In genomic region chr19:55432355-55432959, GRCh38 we compare ENCODE assay signal across 21 cellular contexts. TPM values are rescaled to one million over a fixed set of nuclear protein-coding genes. Genes with fewer than 3 reads are reported as not detected.
A peak's percentile ranks its signal among the peaks of the same experiment; 100 is the strongest.
DNase-seq lines count a peak whose midpoint lies in the region; ATAC-seq and TF ChIP-seq lines count a peak whose summit lies in the region.
"Had no signal": no experiment of that assay in that cellular context is flagged by ENCODE, and none has a peak within 500 bp of the region (broad histone marks: within the 10 kb centered on the region; RNA-seq: fewer than 3 reads in every experiment).

No MANE protein-coding gene starts in this region.

- TF ChIP-seq RAD21 in IMR-90 (IDR thresholded peaks at IDR 0.05; ENCODE audit: low read length): no peak

- H3K14ac ChIP-seq in IMR-90 (replicated peaks; ENCODE audit: low read depth, low read length): no peak overlapping the region
- H3K14ac ChIP-seq in trophoblast cell (ENCODE audit: low read length): no peak overlapping the region

- no peak overlapping the region for H3K23ac ChIP-seq in IMR-90 (ENCODE audit: low read depth, low read length)
- no peak overlapping the region for H3K23ac ChIP-seq in trophoblast cell (ENCODE audit: low read length)

- no peak overlapping the region for H3K27ac ChIP-seq in IMR-90 (ENCODE audit: insufficient read depth, low read length)
- H3K27ac ChIP-seq in endodermal cell (ENCODE audit: low read depth, low read length): no peak overlapping the region
- no peak overlapping the region for H3K27ac ChIP-seq in trophoblast cell (ENCODE audit: low read depth, low read length)
- no peak overlapping the region for H3K27ac ChIP-seq in tibial nerve
- H3K27ac ChIP-seq: HL-60 had no signal

- BruUV-seq in IMR-90 (replicated peaks; lab: Mats Ljungman, UMichigan): no TSS peak

- no peaks in the 10 kb centered on the region; the same call in 1 of the 2 replicates for H4K20me1 ChIP-seq in IMR-90 (ENCODE audit: insufficient read depth, low read length)

- no peaks in the 10 kb centered on the region for H3K36me3 Mint-ChIP-seq in activated CD4-positive, alpha-beta T cell treated with anti-CD3 and anti-CD28 coated beads, Interleukin-2, amount 10 ng/mL, durations not matched to agents 7 days and 5 days (ENCODE audit: low read depth)
- no peaks in the 10 kb centered on the region for H3K36me3 Mint-ChIP-seq in activated CD4-positive, alpha-beta T cell treated with anti-CD3 and anti-CD28 coated beads for 36 hours (ENCODE audit: low read depth)
- H3K36me3 Mint-ChIP-seq in endodermal cell (ENCODE audit: low read depth): no peaks in the 10 kb centered on the region
- H3K36me3 Mint-ChIP-seq: CD14-positive monocyte had no signal

- H2AFZ ChIP-seq in IMR-90 (replicated peaks; ENCODE audit: low read length, poor library complexity) (peak overlapping the region; percentile 15), trophoblast cell (ENCODE audit: insufficient read depth, low read length, poor library complexity) (no peak overlapping the region)

- POLR2A ChIA-PET in activated CD4-positive, alpha-beta T cell treated with anti-CD3 and anti-CD28 coated beads, Interleukin-2, amount 10 ng/mL, durations not matched to agents 7 days and 5 days (lab: Charles Lee): no interaction called here
- POLR2A ChIA-PET in activated CD4-positive, alpha-beta T cell treated with anti-CD3 and anti-CD28 coated beads for 36 hours (lab: Charles Lee): no interaction called here
- POLR2A ChIA-PET in IMR-90 (lab: Charles Lee; ENCODE audit: unreplicated experiment): no interaction called here

- H2BK15ac ChIP-seq in IMR-90 (ENCODE audit: low read depth, low read length): no peak overlapping the region

- CTCF ChIA-PET in activated CD4-positive, alpha-beta T cell treated with anti-CD3 and anti-CD28 coated beads, Interleukin-2, amount 10 ng/mL, durations not matched to agents 7 days and 5 days (lab: Charles Lee): no interaction called here
- CTCF ChIA-PET in activated CD4-positive, alpha-beta T cell treated with anti-CD3 and anti-CD28 coated beads for 36 hours (lab: Charles Lee): no interaction called here
- CTCF ChIA-PET in IMR-90 (lab: Yijun Ruan, JAX): no interaction called here

- dilution Hi-C loops in IMR-90 (cut with HindIII; ENCODE audit: low sequenced_read_pairs, unreplicated experiment): no loop called here

- no peak overlapping the region for H3K4ac ChIP-seq in IMR-90 (ENCODE audit: low read depth, low read length)
- no peak overlapping the region for H3K4ac ChIP-seq in trophoblast cell (ENCODE audit: low read depth, low read length)

- in situ Hi-C loops in IMR-90 (cut with MboI; ENCODE audit: low sequenced_read_pairs): no loop called here

- H3K79me1 ChIP-seq in IMR-90 (ENCODE audit: low read depth in 1 of 2, low read length in 2 of 2): no peaks in the 10 kb centered on the region
- H3K79me1 ChIP-seq in trophoblast cell (ENCODE audit: low read length): no peaks in the 10 kb centered on the region

- H4K12ac ChIP-seq in trophoblast cell (ENCODE audit: low read depth, low read length): no peak overlapping the region

- H3K79me2 ChIP-seq in trophoblast cell (ENCODE audit: control insufficient read depth, insufficient read depth, low read length, poor library complexity): no peaks in the 10 kb centered on the region

- no peak overlapping the region for H2BK12ac ChIP-seq in trophoblast cell (ENCODE audit: low read length)

- peaks cover 3% of the 10 kb centered on the region for H3K9me3 ChIP-seq in IMR-90 (ENCODE audit: control insufficient read depth, insufficient read depth, low read length)
- no peaks in the 10 kb centered on the region for H3K9me3 ChIP-seq in endodermal cell (ENCODE audit: control insufficient read depth, low read length)
- peaks cover 24% of the 10 kb centered on the region for H3K9me3 ChIP-seq in trophoblast cell (ENCODE audit: insufficient read depth, low read depth, low read length)
- no peaks in the 10 kb centered on the region for H3K9me3 ChIP-seq in tibial nerve
- H3K9me3 ChIP-seq: Caco-2, SK-N-SH had no signal

- H2BK120ac ChIP-seq in IMR-90 (ENCODE audit: low read depth, low read length) (no peak overlapping the region), trophoblast cell (ENCODE audit: insufficient read depth, low read length, poor library complexity) (no peak overlapping the region)

- no peak for TF ChIP-seq EP300 in tibial nerve (IDR thresholded peaks at IDR 0.05)

- H3K4me1 Mint-ChIP-seq in activated CD4-positive, alpha-beta T cell treated with anti-CD3 and anti-CD28 coated beads, Interleukin-2, amount 10 ng/mL, durations not matched to agents 7 days and 5 days: no peaks in the 10 kb centered on the region
- H3K4me1 Mint-ChIP-seq in activated CD4-positive, alpha-beta T cell treated with anti-CD3 and anti-CD28 coated beads for 36 hours: no peaks in the 10 kb centered on the region
- H3K4me1 Mint-ChIP-seq in endodermal cell: no peaks in the 10 kb centered on the region
- H3K4me1 Mint-ChIP-seq: CD14-positive monocyte had no signal

- H4K91ac ChIP-seq in IMR-90 (ENCODE audit: insufficient read depth, low read depth, low read length): no peak overlapping the region
- H4K91ac ChIP-seq in trophoblast cell (ENCODE audit: low read depth, low read length): no peak overlapping the region

- H2BK20ac ChIP-seq in IMR-90 (ENCODE audit: low read depth, low read length): no peak overlapping the region

- no peak overlapping the region for H3K4me3 Mint-ChIP-seq in activated CD4-positive, alpha-beta T cell treated with anti-CD3 and anti-CD28 coated beads, Interleukin-2, amount 10 ng/mL, durations not matched to agents 7 days and 5 days
- no peak overlapping the region for H3K4me3 Mint-ChIP-seq in activated CD4-positive, alpha-beta T cell treated with anti-CD3 and anti-CD28 coated beads for 36 hours
- no peak overlapping the region for H3K4me3 Mint-ChIP-seq in endodermal cell

- no peak for DNase-seq in activated CD4-positive, alpha-beta T cell treated with anti-CD3 and anti-CD28 coated beads, Interleukin-2, amount 10 ng/mL, durations not matched to agents 7 days and 5 days
- no peak for DNase-seq in activated CD4-positive, alpha-beta T cell treated with anti-CD3 and anti-CD28 coated beads for 36 hours
- DNase-seq in IMR-90: no peak
- peak; percentile 23 for DNase-seq in endodermal cell
- DNase-seq in trophoblast cell: peak; percentile 15 to 57
- no peak for DNase-seq in NCI-H1092 treated with DMSO at 0.1 percent for 48 hours (lab: John Stamatoyannopoulos, UW)
- no peak for DNase-seq in tibial nerve (ENCODE audit: low spot score in 2 of 2)
- DNase-seq in EL: no peak
- DNase-seq: Caco-2, GDM1, GOT3, MM.1S, NCI-H1105 treated with DMSO at 0.1 percent for 48 hours, NCI-H187, NCI-H82, SK-N-SH had no signal

- H4K8ac ChIP-seq in IMR-90 (ENCODE audit: low read depth in 2 of 2, low read length in 2 of 2) (no peak overlapping the region), trophoblast cell (ENCODE audit: low read depth, low read length) (no peak overlapping the region)

- H2AK5ac ChIP-seq in IMR-90 (ENCODE audit: low read depth, low read length): no peak overlapping the region
- H2AK5ac ChIP-seq in trophoblast cell (ENCODE audit: low read length): no peak overlapping the region

- no peak overlapping the region for H2BK5ac ChIP-seq in IMR-90 (ENCODE audit: low read depth, low read length, poor library complexity, severe bottlenecking)
- no peak overlapping the region for H2BK5ac ChIP-seq in trophoblast cell (ENCODE audit: low read depth, low read length, poor library complexity)

- TF ChIP-seq CTCF in IMR-90 (conservative IDR thresholded peaks at IDR 0.05; ENCODE audit: low read depth, low read length) (no peak), endodermal cell (conservative IDR thresholded peaks at IDR 0.05) (no peak), tibial nerve (IDR thresholded peaks at IDR 0.05) (no peak)

- no peaks in the 10 kb centered on the region for H3K9me3 Mint-ChIP-seq in activated CD4-positive, alpha-beta T cell treated with anti-CD3 and anti-CD28 coated beads, Interleukin-2, amount 10 ng/mL, durations not matched to agents 7 days and 5 days
- no peaks in the 10 kb centered on the region for H3K9me3 Mint-ChIP-seq in activated CD4-positive, alpha-beta T cell treated with anti-CD3 and anti-CD28 coated beads for 36 hours (ENCODE audit: low read depth)
- H3K9me3 Mint-ChIP-seq in endodermal cell: no peaks in the 10 kb centered on the region

- ATAC-seq in activated CD4-positive, alpha-beta T cell treated with anti-CD3 and anti-CD28 coated beads for 36 hours: no peak
- ATAC-seq in IMR-90 (ENCODE audit: low read depth): no peak
- ATAC-seq: Right ventricle myocardium inferior had no signal

- H3K36me3 ChIP-seq in IMR-90 (ENCODE audit: control insufficient read depth, insufficient read depth, low read length) (no peaks in the 10 kb centered on the region), endodermal cell (ENCODE audit: control insufficient read depth, insufficient read depth, low read length) (no peaks in the 10 kb centered on the region), trophoblast cell (ENCODE audit: control insufficient read depth in 1 of 2, insufficient read depth in 2 of 2, low read length in 2 of 2) (no peaks in the 10 kb centered on the region), tibial nerve (peaks cover 0 to 27% (median 0%) of the 10 kb centered on the region in 3 donors)

- H3K4me1 ChIP-seq in IMR-90 (ENCODE audit: control insufficient read depth, insufficient read depth, low read length) (no peaks in the 10 kb centered on the region), endodermal cell (ENCODE audit: control insufficient read depth, insufficient read depth, low read length) (no peaks in the 10 kb centered on the region), trophoblast cell (ENCODE audit: control insufficient read depth in 1 of 2, insufficient read depth in 2 of 2, low read length in 2 of 2) (no peaks in the 10 kb centered on the region), tibial nerve (peaks cover 0 to 27% (median 2%) of the 10 kb centered on the region in 4 donors)
- H3K4me1 ChIP-seq: Caco-2 had no signal

- peak overlapping the region; percentile 9 for H3K27ac Mint-ChIP-seq in activated CD4-positive, alpha-beta T cell treated with anti-CD3 and anti-CD28 coated beads, Interleukin-2, amount 10 ng/mL, durations not matched to agents 7 days and 5 days
- no peak overlapping the region for H3K27ac Mint-ChIP-seq in activated CD4-positive, alpha-beta T cell treated with anti-CD3 and anti-CD28 coated beads for 36 hours
- H3K27ac Mint-ChIP-seq in endodermal cell: no peak overlapping the region
- H3K27ac Mint-ChIP-seq: CD14-positive monocyte had no signal

- H3K9me1 ChIP-seq in IMR-90 (ENCODE audit: insufficient read depth, low read length): peaks cover 11% of the 10 kb centered on the region; the same call in 1 of the 2 replicates

- H3K4me3 ChIP-seq in IMR-90 (ENCODE audit: insufficient read depth, low read depth, low read length) (no peak overlapping the region), endodermal cell (ENCODE audit: low read length) (no peak overlapping the region), trophoblast cell (ENCODE audit: low read depth, low read length) (no peak overlapping the region), tibial nerve (no peak overlapping the region)

- H3K27me3 Mint-ChIP-seq in activated CD4-positive, alpha-beta T cell treated with anti-CD3 and anti-CD28 coated beads, Interleukin-2, amount 10 ng/mL, durations not matched to agents 7 days and 5 days: peaks cover 21% of the 10 kb centered on the region
- H3K27me3 Mint-ChIP-seq in activated CD4-positive, alpha-beta T cell treated with anti-CD3 and anti-CD28 coated beads for 36 hours: peaks cover 31% of the 10 kb centered on the region
- H3K27me3 Mint-ChIP-seq in endodermal cell (ENCODE audit: insufficient read depth): peaks cover 32% of the 10 kb centered on the region

- H2AK9ac ChIP-seq in IMR-90 (replicated peaks; ENCODE audit: low read depth, low read length, poor library complexity): no peak overlapping the region

- intact Hi-C loops in activated CD4-positive, alpha-beta T cell treated with anti-CD3 and anti-CD28 coated beads for 36 hours (cut with DNase I, micrococcal nuclease): no loop called here
- intact Hi-C loops in IMR-90 (cut with micrococcal nuclease): no loop called here

- H3K18ac ChIP-seq in IMR-90 (ENCODE audit: low read depth, low read length) (no peak overlapping the region), trophoblast cell (ENCODE audit: low read length) (no peak overlapping the region)

- H3K4me2 ChIP-seq in IMR-90 (ENCODE audit: low read depth, low read length) (no peak overlapping the region), trophoblast cell (ENCODE audit: low read length) (no peak overlapping the region)
- H3K4me2 ChIP-seq: SK-N-SH had no signal

- H3K9ac ChIP-seq in IMR-90 (ENCODE audit: low read depth, low read length) (no peak overlapping the region), endodermal cell (ENCODE audit: extremely low read depth, low read length, poor library complexity, severe bottlenecking) (no peak overlapping the region), trophoblast cell (ENCODE audit: low read length) (no peak overlapping the region)
- H3K9ac ChIP-seq: SK-N-SH had no signal

- WGBS in IMR-90 (ENCODE audit: extremely low coverage in 2 of 2, insufficient read length in 1 of 2), 2 experiments: 87% methylated on average over 5 of the region's 13 CpGs; no CpG with 5 or more reads in 1 of the 2 experiments
- WGBS in endodermal cell (ENCODE audit: insufficient coverage in 1 of 2, insufficient read length in 1 of 2), 2 experiments: 88 to 92% methylated on average over 13 of the region's 13 CpGs
- no CpG with 5 or more reads among the region's 13 CpGs for WGBS in trophoblast cell (ENCODE audit: extremely low coverage, insufficient coverage, insufficient read length)
- 83 to 84% methylated on average over 13 of the region's 13 CpGs for whole genome bisulfite sequencing in tibial nerve, 2 donors

- no peak overlapping the region for H4K5ac ChIP-seq in IMR-90 (ENCODE audit: low read depth, low read length)

- no peak overlapping the region for H3K56ac ChIP-seq in IMR-90 (ENCODE audit: extremely low read depth, insufficient read depth, low read length)

- no peak for TF ChIP-seq POLR2A in IMR-90 (IDR thresholded peaks at IDR 0.05; ENCODE audit: low read depth, low read length)
- no peak for TF ChIP-seq POLR2A in tibial nerve (IDR thresholded peaks at IDR 0.05)

- H3K27me3 ChIP-seq in IMR-90 (ENCODE audit: control insufficient read depth, insufficient read depth, low read length) (peaks cover 18% of the 10 kb centered on the region), endodermal cell (ENCODE audit: control insufficient read depth, insufficient read depth, low read length, poor library complexity, severe bottlenecking) (peaks cover 36% of the 10 kb centered on the region), trophoblast cell (ENCODE audit: insufficient read depth, low read length) (no peaks in the 10 kb centered on the region), tibial nerve (peaks cover 0 to 63% of the 10 kb centered on the region in 2 donors)

RNA-seq across cellular contexts. Expression of gene SHISA7, which starts 10.6 kb away (rescaled TPM):
- not detected for total RNA-seq in activated CD4-positive, alpha-beta T cell treated with anti-CD3 and anti-CD28 coated beads, Interleukin-2, amount 10 ng/mL, durations not matched to agents 7 days and 5 days
- total RNA-seq in activated CD4-positive, alpha-beta T cell treated with anti-CD3 and anti-CD28 coated beads for 36 hours: not detected
- not detected in 2 replicates for total RNA-seq in IMR-90 (2012; rRNA removed)
- polyA plus RNA-seq in IMR-90 (2012; rRNA removed): 0.03 TPM in 1 of 2 replicates, not detected in the other
- 0.01 and 0.02 TPM in 2 replicates for polyA plus RNA-seq in IMR-90 (2012; cell fraction: cytosol; rRNA removed)
- polyA plus RNA-seq in IMR-90 (2012; cell fraction: nucleus; rRNA removed; ENCODE audit: low replicate concordance): 0.01 and 0.03 TPM in 2 replicates
- total RNA-seq in endodermal cell: not detected
- polyA plus RNA-seq in endodermal cell (2013, experiment 1 of 2): 1.3 TPM
- 0.95 TPM for polyA plus RNA-seq in endodermal cell (2013, experiment 2 of 2)
- polyA plus RNA-seq in trophoblast cell (2013): not detected in 2 replicates
- total RNA-seq in tibial nerve: 1 to 10 TPM in 3 of 4 donors, under 1 TPM in 1; 0.42 to 4.1 (median 2.0) TPM
- total RNA-seq: A172, Caco-2, NCI-H460, Right ventricle myocardium inferior had no signal
- polyA plus RNA-seq: CD14-positive monocyte had no signal

RNA-seq across cellular contexts. Expression of gene UBE2S, which starts 24.9 kb away (rescaled TPM):
- 100 to 1,000 TPM; 238 to 255 TPM for total RNA-seq in activated CD4-positive, alpha-beta T cell treated with anti-CD3 and anti-CD28 coated beads, Interleukin-2, amount 10 ng/mL, durations not matched to agents 7 days and 5 days
- 100 to 1,000 TPM; 228 to 342 TPM for total RNA-seq in activated CD4-positive, alpha-beta T cell treated with anti-CD3 and anti-CD28 coated beads for 36 hours
- total RNA-seq in IMR-90 (2012; rRNA removed) (69.5 and 74.4 TPM in 2 replicates), endodermal cell (100 to 1,000 TPM; 202 to 246 TPM), tibial nerve (10 to 100 TPM in 2 of 4 donors, 1 to 10 TPM in 2; 8.0 to 16.2 (median 9.9) TPM)
- 104 and 177 TPM in 2 replicates for polyA plus RNA-seq in IMR-90 (2012; rRNA removed)
- 94.4 and 130 TPM in 2 replicates for polyA plus RNA-seq in IMR-90 (2012; cell fraction: cytosol; rRNA removed)
- polyA plus RNA-seq in IMR-90 (2012; cell fraction: nucleus; rRNA removed; ENCODE audit: low replicate concordance): 22.1 and 43.9 TPM in 2 replicates
- polyA plus RNA-seq in endodermal cell (2013, experiment 1 of 2): 265 TPM
- 271 TPM for polyA plus RNA-seq in endodermal cell (2013, experiment 2 of 2)
- 90.9 and 103 TPM in 2 replicates for polyA plus RNA-seq in trophoblast cell (2013)

RNA-seq across cellular contexts. Expression of gene ISOC2, which starts 29.0 kb away (rescaled TPM):
- 10 to 100 TPM; 18.9 to 20.7 TPM for total RNA-seq in activated CD4-positive, alpha-beta T cell treated with anti-CD3 and anti-CD28 coated beads, Interleukin-2, amount 10 ng/mL, durations not matched to agents 7 days and 5 days
- 10 to 100 TPM; 24.3 to 28.0 TPM for total RNA-seq in activated CD4-positive, alpha-beta T cell treated with anti-CD3 and anti-CD28 coated beads for 36 hours
- total RNA-seq in IMR-90 (2012; rRNA removed) (46.7 and 56.1 TPM in 2 replicates), endodermal cell (10 to 100 TPM; 35.9 to 39.2 TPM), tibial nerve (10 to 100 TPM; 38.0 to 80.4 (median 65.9) TPM)
- polyA plus RNA-seq in IMR-90 (2012; rRNA removed): 82.1 and 119 TPM in 2 replicates
- polyA plus RNA-seq in IMR-90 (2012; cell fraction: cytosol; rRNA removed): 50.5 and 139 TPM in 2 replicates
- polyA plus RNA-seq in IMR-90 (2012; cell fraction: nucleus; rRNA removed; ENCODE audit: low replicate concordance): 29.9 and 88.9 TPM in 2 replicates
- polyA plus RNA-seq in endodermal cell (2013, experiment 1 of 2): 30.9 TPM
- polyA plus RNA-seq in endodermal cell (2013, experiment 2 of 2): 30.8 TPM
- 20.4 and 20.9 TPM in 2 replicates for polyA plus RNA-seq in trophoblast cell (2013)

RNA-seq across cellular contexts. Expression of gene C19orf85, which starts 32.1 kb away (rescaled TPM):
- total RNA-seq in activated CD4-positive, alpha-beta T cell treated with anti-CD3 and anti-CD28 coated beads, Interleukin-2, amount 10 ng/mL, durations not matched to agents 7 days and 5 days: not detected
- total RNA-seq in activated CD4-positive, alpha-beta T cell treated with anti-CD3 and anti-CD28 coated beads for 36 hours: not detected
- total RNA-seq in IMR-90 (2012; rRNA removed) (not detected in 2 replicates), endodermal cell (1 to 10 TPM in 1 of 2 donors, under 1 TPM in 1; 0.62 to 2.3 TPM), tibial nerve (not detected)
- polyA plus RNA-seq in IMR-90 (2012; rRNA removed): not detected in 2 replicates
- polyA plus RNA-seq in IMR-90 (2012; cell fraction: cytosol; rRNA removed): not detected in 2 replicates
- polyA plus RNA-seq in IMR-90 (2012; cell fraction: nucleus; rRNA removed; ENCODE audit: low replicate concordance): 0.11 TPM in 1 of 2 replicates, not detected in the other
- 0.39 TPM for polyA plus RNA-seq in endodermal cell (2013, experiment 1 of 2)
- polyA plus RNA-seq in endodermal cell (2013, experiment 2 of 2): not detected
- not detected in 2 replicates for polyA plus RNA-seq in trophoblast cell (2013)
- total RNA-seq: A172, Caco-2, NCI-H460, Right ventricle myocardium inferior had no signal
- polyA plus RNA-seq: CD14-positive monocyte, SK-N-SH had no signal

RNA-seq across cellular contexts. Expression of gene ZNF628, which starts 44.0 kb away (rescaled TPM):
- 1 to 10 TPM; 7.3 to 9.7 TPM for total RNA-seq in activated CD4-positive, alpha-beta T cell treated with anti-CD3 and anti-CD28 coated beads, Interleukin-2, amount 10 ng/mL, durations not matched to agents 7 days and 5 days
- 1 to 10 TPM; 5.6 to 6.8 TPM for total RNA-seq in activated CD4-positive, alpha-beta T cell treated with anti-CD3 and anti-CD28 coated beads for 36 hours
- total RNA-seq in IMR-90 (2012; rRNA removed): 0.18 and 0.28 TPM in 2 replicates
- polyA plus RNA-seq in IMR-90 (2012; rRNA removed): 1.9 and 2.6 TPM in 2 replicates
- polyA plus RNA-seq in IMR-90 (2012; cell fraction: cytosol; rRNA removed): 2.0 and 4.3 TPM in 2 replicates
- 4.7 and 12.2 TPM in 2 replicates for polyA plus RNA-seq in IMR-90 (2012; cell fraction: nucleus; rRNA removed; ENCODE audit: low replicate concordance)
- 10 to 100 TPM in 1 of 2 donors, 1 to 10 TPM in 1; 9.9 to 12.6 TPM for total RNA-seq in endodermal cell
- polyA plus RNA-seq in endodermal cell (2013, experiment 1 of 2): 8.9 TPM
- polyA plus RNA-seq in endodermal cell (2013, experiment 2 of 2): 11.8 TPM
- 12.6 and 14.5 TPM in 2 replicates for polyA plus RNA-seq in trophoblast cell (2013)
- 10 to 100 TPM in 1 of 4 donors, 1 to 10 TPM in 3; 3.5 to 16.8 (median 4.0) TPM for total RNA-seq in tibial nerve

Comparison
In these comparisons a context has a peak if more than half of its experiments do, and no peak if none do; other contexts are left out.
1. DNase-seq: peak in endodermal cell (single experiment) and trophoblast cell (2 of 2); none in activated CD4-positive, alpha-beta T cell treated with anti-CD3 and anti-CD28 coated beads, Interleukin-2, amount 10 ng/mL, durations not matched to agents 7 days and 5 days (single experiment), activated CD4-positive, alpha-beta T cell treated with anti-CD3 and anti-CD28 coated beads for 36 hours (single experiment), IMR-90 (single experiment), NCI-H1092 treated with DMSO at 0.1 percent for 48 hours (single experiment), tibial nerve (0 of 2) and EL (single experiment).